8 cellular contexts compared by ENCODE assay signal in the genomic region with DNA sequence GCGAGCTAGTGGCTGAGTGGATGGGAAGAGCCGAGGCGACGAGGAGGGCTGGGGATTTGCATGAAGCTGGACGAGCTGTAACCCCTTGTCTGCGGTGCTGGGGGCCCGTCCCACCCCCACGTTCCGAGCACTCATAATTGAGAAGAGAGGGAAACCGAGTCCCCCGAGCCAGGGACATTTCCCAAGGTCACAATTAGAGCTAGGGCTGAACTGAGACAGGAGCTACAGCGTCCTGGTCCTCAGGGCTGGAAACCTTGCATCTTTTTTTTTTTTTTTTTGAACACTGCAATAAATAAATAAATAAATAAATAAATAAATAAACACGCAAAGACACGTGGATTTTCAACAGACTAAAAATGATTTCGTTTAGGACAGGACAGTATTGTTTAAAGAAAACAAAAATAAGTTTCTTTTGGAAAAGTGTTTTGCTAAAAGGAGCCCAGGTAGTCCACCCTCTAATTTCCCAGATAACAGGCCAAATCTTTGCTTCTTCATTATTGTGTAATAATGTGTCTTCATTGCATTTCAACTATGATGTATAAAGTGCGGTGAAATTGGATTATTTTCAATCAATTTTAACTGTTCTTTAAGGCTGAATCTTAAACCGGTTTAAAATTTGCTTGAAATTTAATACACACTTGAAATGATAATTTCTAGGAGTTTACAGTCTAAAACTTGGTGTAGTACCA. TPM values are rescaled to one million over a fixed set of nuclear protein-coding genes. Genes with fewer than 3 reads are reported as not detected.
DNase-seq lines count a peak whose midpoint lies in the region; ATAC-seq and TF ChIP-seq lines count a peak whose summit lies in the region.

No MANE protein-coding gene starts in this region.

- TF ChIP-seq POLR2A in esophagus squamous epithelium (IDR thresholded peaks at IDR 0.05) (no peak), ovary (IDR thresholded peaks at IDR 0.05) (no peak)

- H3K27me3 ChIP-seq in RWPE2 (ENCODE audit: insufficient read depth, poor library complexity, severe bottlenecking) (no peaks in the 10 kb centered on the region), esophagus squamous epithelium (no peaks in the 10 kb centered on the region), ovary (no peaks in the 10 kb centered on the region)

- H3K4me1 ChIP-seq in RWPE2 (ENCODE audit: insufficient read depth, poor library complexity, severe bottlenecking) (peaks cover 13% of the 10 kb centered on the region), esophagus squamous epithelium (peaks cover 0 to 13% (median 5%) of the 10 kb centered on the region in 3 donors), ovary (ENCODE audit: insufficient read depth) (no peaks in the 10 kb centered on the region)

- no peaks in the 10 kb centered on the region for H3K36me3 ChIP-seq in RWPE2 (ENCODE audit: low read depth)
- no peaks in the 10 kb centered on the region for H3K36me3 ChIP-seq in esophagus squamous epithelium
- H3K36me3 ChIP-seq in ovary: no peaks in the 10 kb centered on the region

- TF ChIP-seq EP300 in ovary (IDR thresholded peaks at IDR 0.05): no peak

- intact Hi-C loops in esophagus squamous epithelium (cut with DNase I): no loop called here
- intact Hi-C loops in ovary (cut with DNase I): no loop called here

- 9 to 26% methylated on average over 6 to 17 of the region's 17 CpGs for WGBS in esophagus squamous epithelium, 2 donors
- WGBS in ovary, 3 donors: 11 to 12% (median 11%) methylated on average over 17 of the region's 17 CpGs

- H3K4me3 ChIP-seq in RWPE2 (ENCODE audit: severe bottlenecking) (peak overlapping the region; percentile 56), esophagus squamous epithelium (peak overlapping the region; percentile 73 to 93 (median 88)), ovary (peak overlapping the region; percentile 80)

- peak; percentile 5 for DNase-seq in DMS79 treated with DMSO at 0.1 percent for 48 hours (lab: John Stamatoyannopoulos, UW)
- DNase-seq in DMS79 (lab: John Stamatoyannopoulos, UW): no peak
- no peak for DNase-seq in RWPE2 (ENCODE audit: low spot score)
- DNase-seq in esophagus squamous epithelium (lab: John Stamatoyannopoulos, UW): no peak
- DNase-seq in ovary: peak in 1 of 5 donors; percentile 43
- no peak for DNase-seq in NCI-H1105 treated with DMSO at 0.1 percent for 48 hours (lab: John Stamatoyannopoulos, UW)

- TF ChIP-seq CTCF in RWPE2 (IDR thresholded peaks at IDR 0.05; ENCODE audit: poor library complexity, severe bottlenecking) (no peak), esophagus squamous epithelium (IDR thresholded peaks at IDR 0.05) (no peak), ovary (IDR thresholded peaks at IDR 0.05) (no peak)

- no peak for ATAC-seq in RWPE2 (ENCODE audit: low read depth)
- ATAC-seq in HG02588 (IDR thresholded peaks at IDR 0.05; ENCODE audit: unreplicated experiment): no peak
- ATAC-seq in HG02571 (IDR thresholded peaks at IDR 0.05; ENCODE audit: unreplicated experiment): no peak

- no peak overlapping the region for H3K27ac ChIP-seq in RWPE2 (ENCODE audit: poor library complexity, severe bottlenecking)
- peak overlapping the region in 3 of 4 donors; percentile 78 to 88 (median 85) for H3K27ac ChIP-seq in esophagus squamous epithelium
- H3K27ac ChIP-seq in ovary: no peak overlapping the region

- H3K9me3 ChIP-seq in RWPE2 (ENCODE audit: severe bottlenecking): no peaks in the 10 kb centered on the region
- H3K9me3 ChIP-seq in esophagus squamous epithelium: no peaks in the 10 kb centered on the region
- no peaks in the 10 kb centered on the region for H3K9me3 ChIP-seq in ovary

RNA-seq across cellular contexts. Expression of a gene that starts 1.0 kb away (rescaled TPM):
- total RNA-seq in esophagus squamous epithelium: 1 to 10 TPM in 2 of 4 donors, under 1 TPM in 1, not detected in 1; 0.59 to 2.0 (median 1.9) TPM
- total RNA-seq in ovary: 1 to 10 TPM; 1.0 to 2.6 (median 1.5) TPM
- 1 to 10 TPM; 1.5 to 2.3 TPM for polyA plus RNA-seq in ovary

RNA-seq across cellular contexts. Expression of a gene that starts 11.5 kb away (rescaled TPM):
- total RNA-seq in esophagus squamous epithelium (10 to 100 TPM in 3 of 4 donors, 1 to 10 TPM in 1; 5.6 to 14.7 (median 12.6) TPM), ovary (10 to 100 TPM in 5 of 7 donors, 1 to 10 TPM in 2; 6.9 to 17.1 (median 11.7) TPM)
- 10 to 100 TPM in 1 of 2 donors, 1 to 10 TPM in 1; 9.2 to 18.0 TPM for polyA plus RNA-seq in ovary

Comparison
In these comparisons a context has a peak if more than half of its experiments do, and no peak if none do; other contexts are left out.
1. H3K27ac ChIP-seq: peak in esophagus squamous epithelium (3 of 4); none in RWPE2 (single experiment) and ovary (0 of 2).
2. Peak in every context shown above with its lines, with median percentiles within 50 percentile points of each other: H3K4me3 ChIP-seq.